1 cellular context compared by ENCODE assay signal in the genomic region with DNA sequence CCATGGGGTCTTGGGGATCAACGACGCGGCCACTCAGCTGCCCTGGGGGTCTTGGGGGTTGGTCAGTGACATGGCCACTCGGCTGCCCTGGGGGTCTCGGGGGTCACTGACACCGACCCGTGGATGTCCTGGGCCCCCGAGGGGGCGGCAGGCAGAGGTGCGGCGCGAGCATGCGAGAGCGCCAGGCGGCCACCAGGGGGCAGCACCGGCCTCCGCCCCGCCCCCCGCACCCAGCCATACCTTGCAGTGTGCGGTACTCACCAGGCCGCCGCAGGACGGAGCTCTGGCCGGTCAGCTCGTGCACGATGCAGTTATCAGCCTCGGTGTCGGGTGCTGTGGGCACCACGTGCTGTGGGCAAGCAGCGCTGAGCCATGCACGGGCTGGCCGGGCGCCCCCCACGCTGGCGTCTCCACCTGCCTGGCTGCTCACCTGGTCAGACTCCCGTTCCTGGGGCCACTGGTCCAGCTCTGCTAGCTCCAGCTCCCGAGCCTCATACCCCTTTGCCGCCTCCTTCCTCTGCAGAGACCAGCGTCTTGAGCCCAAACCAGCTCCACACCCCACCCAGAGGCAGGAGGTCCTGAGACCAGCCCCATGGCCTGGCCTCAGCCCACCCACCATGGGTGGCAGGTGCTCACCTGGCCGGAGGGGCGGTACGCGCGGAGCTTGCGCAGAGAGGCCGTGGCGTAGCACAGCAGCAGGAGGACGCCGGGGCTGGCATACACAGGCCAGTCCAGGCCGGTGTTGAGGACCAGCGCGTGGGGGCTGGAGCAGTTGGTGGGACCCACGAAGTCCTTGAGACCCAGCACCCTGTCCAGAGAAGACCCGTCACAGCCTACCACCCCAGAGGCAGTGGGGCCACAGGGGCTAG.
TF ChIP-seq lines count a peak whose summit lies in the region.

No MANE protein-coding gene starts in this region.

TF ChIP-seq in HepG2, 621 proteins besides CTCF, POLR2A, EP300 and RAD21 (continued from another document):
- TF ChIP-seq FUBP1 (CRISPR knock-in tag; IDR thresholded peaks at IDR 0.05; ENCODE audit: borderline replicate concordance) (no peak), ZSCAN21 (CRISPR knock-in tag; IDR thresholded peaks at IDR 0.05; ENCODE audit: borderline replicate concordance) (peak; percentile 39; the same call in 1 of the 2 replicates), NFKB2 (CRISPR knock-in tag; IDR thresholded peaks at IDR 0.05; ENCODE audit: borderline replicate concordance) (peak; percentile 31; the same call in 1 of the 2 replicates), SMARCE1 (IDR thresholded peaks at IDR 0.05; ENCODE audit: borderline replicate concordance) (no peak), U2AF1 (optimal IDR thresholded peaks at IDR 0.05; ENCODE audit: low read depth, low read length) (no peak), ZMYM4 (CRISPR knock-in tag; IDR thresholded peaks at IDR 0.05) (peak; percentile 35; the same call in 1 of the 2 replicates), ZNF598 (CRISPR knock-in tag; IDR thresholded peaks at IDR 0.05; ENCODE audit: borderline replicate concordance) (0 out of 2 replicates have a peak, but pooled peaks have one; percentile 37), ZNF251 (CRISPR knock-in tag; IDR thresholded peaks at IDR 0.05) (no peak), BHLHE40 (IDR thresholded peaks at IDR 0.05; ENCODE audit: low read length) (peak; percentile 59; the same call in 1 of the 2 replicates), ELF4 (CRISPR knock-in tag; IDR thresholded peaks at IDR 0.05; ENCODE audit: borderline replicate concordance) (no peak), ONECUT2 (CRISPR knock-in tag; IDR thresholded peaks at IDR 0.05) (no peak), ZBTB21 (CRISPR knock-in tag; IDR thresholded peaks at IDR 0.05) (no peak), ZNF558 (CRISPR knock-in tag; IDR thresholded peaks at IDR 0.05; ENCODE audit: borderline replicate concordance) (no peak), MED13 (CRISPR knock-in tag; IDR thresholded peaks at IDR 0.05) (no peak), ZNF605 (CRISPR knock-in tag; IDR thresholded peaks at IDR 0.05) (peak; percentile 49; the same call in 1 of the 2 replicates), POGK (CRISPR knock-in tag; conservative IDR thresholded peaks at IDR 0.05) (peak; percentile 77; the same call in 1 of the 2 replicates), ZNF768 (CRISPR knock-in tag; IDR thresholded peaks at IDR 0.05) (peak; percentile 60; the same call in 1 of the 2 replicates), CEBPG (CRISPR knock-in tag; IDR thresholded peaks at IDR 0.05) (no peak), XRCC5 (optimal IDR thresholded peaks at IDR 0.05; ENCODE audit: low read length) (peak; percentile 95), ATF2 (CRISPR knock-in tag; IDR thresholded peaks at IDR 0.05) (peak; percentile 49; the same call in 1 of the 2 replicates), TBX3 (IDR thresholded peaks at IDR 0.05; ENCODE audit: borderline replicate concordance) (no peak), RFX5 (IDR thresholded peaks at IDR 0.05; ENCODE audit: low read depth, low read length) (no peak), THAP11 (CRISPR knock-in tag; IDR thresholded peaks at IDR 0.05) (0 out of 2 replicates have a peak, but pooled peaks have one; percentile 20), CEBPZ (IDR thresholded peaks at IDR 0.05; ENCODE audit: low read length) (no peak), KLF12 (CRISPR knock-in tag; IDR thresholded peaks at IDR 0.05; ENCODE audit: borderline replicate concordance) (peak; percentile 52; the same call in 1 of the 2 replicates), HNRNPK (IDR thresholded peaks at IDR 0.05; ENCODE audit: low read depth, low read length, poor library complexity, severe bottlenecking) (peak; percentile 36), SAP130 (CRISPR knock-in tag; IDR thresholded peaks at IDR 0.05; ENCODE audit: low read depth) (peak; percentile 72), YEATS2 (CRISPR knock-in tag; IDR thresholded peaks at IDR 0.05; ENCODE audit: borderline replicate concordance) (0 out of 2 replicates have a peak, but pooled peaks have one; percentile 37)
- TF ChIP-seq, protein P1, sequence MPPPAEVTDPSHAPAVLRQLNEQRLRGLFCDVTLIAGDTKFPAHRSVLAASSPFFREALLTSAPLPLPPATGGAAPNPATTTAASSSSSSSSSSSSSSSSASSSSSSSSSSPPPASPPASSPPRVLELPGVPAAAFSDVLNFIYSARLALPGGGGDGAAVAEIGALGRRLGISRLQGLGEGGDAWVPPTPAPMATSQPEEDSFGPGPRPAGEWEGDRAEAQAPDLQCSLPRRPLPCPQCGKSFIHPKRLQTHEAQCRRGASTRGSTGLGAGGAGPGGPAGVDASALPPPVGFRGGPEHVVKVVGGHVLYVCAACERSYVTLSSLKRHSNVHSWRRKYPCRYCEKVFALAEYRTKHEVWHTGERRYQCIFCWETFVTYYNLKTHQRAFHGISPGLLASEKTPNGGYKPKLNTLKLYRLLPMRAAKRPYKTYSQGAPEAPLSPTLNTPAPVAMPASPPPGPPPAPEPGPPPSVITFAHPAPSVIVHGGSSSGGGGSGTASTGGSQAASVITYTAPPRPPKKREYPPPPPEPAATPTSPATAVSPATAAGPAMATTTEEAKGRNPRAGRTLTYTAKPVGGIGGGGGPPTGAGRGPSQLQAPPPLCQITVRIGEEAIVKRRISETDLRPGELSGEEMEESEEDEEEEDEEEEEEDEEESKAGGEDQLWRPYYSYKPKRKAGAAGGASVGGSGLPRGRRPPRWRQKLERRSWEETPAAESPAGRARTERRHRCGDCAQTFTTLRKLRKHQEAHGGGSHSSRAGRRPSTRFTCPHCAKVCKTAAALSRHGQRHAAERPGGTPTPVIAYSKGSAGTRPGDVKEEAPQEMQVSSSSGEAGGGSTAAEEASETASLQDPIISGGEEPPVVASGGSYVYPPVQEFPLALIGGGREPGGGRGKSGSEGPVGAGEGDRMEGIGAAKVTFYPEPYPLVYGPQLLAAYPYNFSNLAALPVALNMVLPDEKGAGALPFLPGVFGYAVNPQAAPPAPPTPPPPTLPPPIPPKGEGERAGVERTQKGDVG (CRISPR knock-in tag; IDR thresholded peaks at IDR 0.05; ENCODE audit: borderline replicate concordance): 0 out of 2 replicates have a peak, but pooled peaks have one; percentile 22
- TF ChIP-seq, protein P2, sequence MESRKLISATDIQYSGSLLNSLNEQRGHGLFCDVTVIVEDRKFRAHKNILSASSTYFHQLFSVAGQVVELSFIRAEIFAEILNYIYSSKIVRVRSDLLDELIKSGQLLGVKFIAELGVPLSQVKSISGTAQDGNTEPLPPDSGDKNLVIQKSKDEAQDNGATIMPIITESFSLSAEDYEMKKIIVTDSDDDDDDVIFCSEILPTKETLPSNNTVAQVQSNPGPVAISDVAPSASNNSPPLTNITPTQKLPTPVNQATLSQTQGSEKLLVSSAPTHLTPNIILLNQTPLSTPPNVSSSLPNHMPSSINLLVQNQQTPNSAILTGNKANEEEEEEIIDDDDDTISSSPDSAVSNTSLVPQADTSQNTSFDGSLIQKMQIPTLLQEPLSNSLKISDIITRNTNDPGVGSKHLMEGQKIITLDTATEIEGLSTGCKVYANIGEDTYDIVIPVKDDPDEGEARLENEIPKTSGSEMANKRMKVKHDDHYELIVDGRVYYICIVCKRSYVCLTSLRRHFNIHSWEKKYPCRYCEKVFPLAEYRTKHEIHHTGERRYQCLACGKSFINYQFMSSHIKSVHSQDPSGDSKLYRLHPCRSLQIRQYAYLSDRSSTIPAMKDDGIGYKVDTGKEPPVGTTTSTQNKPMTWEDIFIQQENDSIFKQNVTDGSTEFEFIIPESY (CRISPR knock-in tag; IDR thresholded peaks at IDR 0.05): peak; percentile 96
- TF ChIP-seq, protein P3, sequence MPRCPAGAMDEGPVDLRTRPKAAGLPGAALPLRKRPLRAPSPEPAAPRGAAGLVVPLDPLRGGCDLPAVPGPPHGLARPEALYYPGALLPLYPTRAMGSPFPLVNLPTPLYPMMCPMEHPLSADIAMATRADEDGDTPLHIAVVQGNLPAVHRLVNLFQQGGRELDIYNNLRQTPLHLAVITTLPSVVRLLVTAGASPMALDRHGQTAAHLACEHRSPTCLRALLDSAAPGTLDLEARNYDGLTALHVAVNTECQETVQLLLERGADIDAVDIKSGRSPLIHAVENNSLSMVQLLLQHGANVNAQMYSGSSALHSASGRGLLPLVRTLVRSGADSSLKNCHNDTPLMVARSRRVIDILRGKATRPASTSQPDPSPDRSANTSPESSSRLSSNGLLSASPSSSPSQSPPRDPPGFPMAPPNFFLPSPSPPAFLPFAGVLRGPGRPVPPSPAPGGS (CRISPR knock-in tag; IDR thresholded peaks at IDR 0.05): 0 out of 2 replicates have a peak, but pooled peaks have one; percentile 75
